ENCODE assay signal across 16 cellular contexts in genomic region chr3:13615019-13615528, GRCh38.
A peak's percentile ranks its signal among the peaks of the same experiment; 100 is the strongest.
DNase-seq lines count a peak whose midpoint lies in the region; ATAC-seq and TF ChIP-seq lines count a peak whose summit lies in the region.
"Had no signal": no experiment of that assay in that cellular context is flagged by ENCODE, and none has a peak within 500 bp of the region (broad histone marks: within the 10 kb centered on the region; RNA-seq: fewer than 3 reads in every experiment).

No MANE protein-coding gene starts in this region.

- H3K27me3 ChIP-seq in RWPE2 (ENCODE audit: insufficient read depth, poor library complexity, severe bottlenecking) = no peaks in the 10 kb centered on the region
- no peaks in the 10 kb centered on the region for H3K27me3 ChIP-seq in tibial artery
- H3K27me3 ChIP-seq: BLaER1 had no signal

- no peak overlapping the region for H3K27ac Mint-ChIP-seq in activated naive CD4-positive, alpha-beta T cell treated with anti-CD3 and anti-CD28 coated beads, Interleukin-2, amount 10 ng/mL, durations not matched to agents 7 days and 5 days
- no peak overlapping the region for H3K27ac Mint-ChIP-seq in activated naive CD4-positive, alpha-beta T cell treated with anti-CD3 and anti-CD28 coated beads for 36 hours
- H3K27ac Mint-ChIP-seq: CD14-positive monocyte had no signal

- intact Hi-C loops in activated naive CD4-positive, alpha-beta T cell treated with anti-CD3 and anti-CD28 coated beads for 36 hours (cut with micrococcal nuclease) = no loop called here
- intact Hi-C loops in posterior vena cava (cut with DNase I) (no loop called here), tibial artery (cut with DNase I; ENCODE audit: low total_unique reads) (no loop called here)

- peaks cover 12% of the 10 kb centered on the region for H3K27me3 Mint-ChIP-seq in activated naive CD4-positive, alpha-beta T cell treated with anti-CD3 and anti-CD28 coated beads, Interleukin-2, amount 10 ng/mL, durations not matched to agents 7 days and 5 days
- H3K27me3 Mint-ChIP-seq in activated naive CD4-positive, alpha-beta T cell treated with anti-CD3 and anti-CD28 coated beads for 36 hours (ENCODE audit: low read depth) = no peaks in the 10 kb centered on the region

- no peaks in the 10 kb centered on the region for H3K9me3 Mint-ChIP-seq in activated naive CD4-positive, alpha-beta T cell treated with anti-CD3 and anti-CD28 coated beads, Interleukin-2, amount 10 ng/mL, durations not matched to agents 7 days and 5 days
- no peaks in the 10 kb centered on the region for H3K9me3 Mint-ChIP-seq in activated naive CD4-positive, alpha-beta T cell treated with anti-CD3 and anti-CD28 coated beads for 36 hours

- H3K4me3 ChIP-seq in RWPE2 (ENCODE audit: severe bottlenecking) (no peak overlapping the region), coronary artery (no peak overlapping the region), tibial artery (no peak overlapping the region)
- H3K4me3 ChIP-seq: BLaER1, GM23248 had no signal

- H3K27ac ChIP-seq in RWPE2 (ENCODE audit: poor library complexity, severe bottlenecking) (no peak overlapping the region), coronary artery (no peak overlapping the region), tibial artery (no peak overlapping the region)
- H3K27ac ChIP-seq: BLaER1, GM23248 had no signal

- CTCF ChIA-PET in activated naive CD4-positive, alpha-beta T cell treated with anti-CD3 and anti-CD28 coated beads, Interleukin-2, amount 10 ng/mL, durations not matched to agents 7 days and 5 days (lab: Charles Lee) = no interaction called here
- CTCF ChIA-PET in activated naive CD4-positive, alpha-beta T cell treated with anti-CD3 and anti-CD28 coated beads for 36 hours (lab: Charles Lee) = no interaction called here

- no peak for ATAC-seq in RWPE2 (ENCODE audit: low read depth)
- ATAC-seq: HCT116 had no signal

- peak; percentile 10 for DNase-seq in activated naive CD4-positive, alpha-beta T cell treated with anti-CD3 and anti-CD28 coated beads, Interleukin-2, amount 10 ng/mL, durations not matched to agents 7 days and 5 days
- DNase-seq in activated naive CD4-positive, alpha-beta T cell treated with anti-CD3 and anti-CD28 coated beads for 36 hours = no peak
- DNase-seq in RWPE2 (ENCODE audit: low spot score) (peak; percentile 29), posterior vena cava (ENCODE audit: low spot score) (peak; percentile 53), coronary artery (ENCODE audit: low spot score) (no peak), nucleus accumbens (lab: John Stamatoyannopoulos, UW) (no peak), tibial artery (no peak)
- DNase-seq: 8988T; CD4-positive, alpha-beta memory T cell; DMS153; DMS79; GDM1; GM23248 had no signal

- H3K36me3 Mint-ChIP-seq in activated naive CD4-positive, alpha-beta T cell treated with anti-CD3 and anti-CD28 coated beads, Interleukin-2, amount 10 ng/mL, durations not matched to agents 7 days and 5 days = no peaks in the 10 kb centered on the region
- no peaks in the 10 kb centered on the region for H3K36me3 Mint-ChIP-seq in activated naive CD4-positive, alpha-beta T cell treated with anti-CD3 and anti-CD28 coated beads for 36 hours (ENCODE audit: low read depth)
- H3K36me3 Mint-ChIP-seq: CD14-positive monocyte; CD4-positive, alpha-beta memory T cell had no signal

- no peaks in the 10 kb centered on the region for H3K4me1 Mint-ChIP-seq in activated naive CD4-positive, alpha-beta T cell treated with anti-CD3 and anti-CD28 coated beads, Interleukin-2, amount 10 ng/mL, durations not matched to agents 7 days and 5 days
- H3K4me1 Mint-ChIP-seq in activated naive CD4-positive, alpha-beta T cell treated with anti-CD3 and anti-CD28 coated beads for 36 hours (ENCODE audit: low read depth) = no peaks in the 10 kb centered on the region
- H3K4me1 Mint-ChIP-seq: CD14-positive monocyte; CD4-positive, alpha-beta memory T cell had no signal

- H3K36me3 ChIP-seq in RWPE2 (ENCODE audit: low read depth) (no peaks in the 10 kb centered on the region), tibial artery (peaks cover 0 to 6% (median 3%) of the 10 kb centered on the region in 3 donors)
- H3K36me3 ChIP-seq: BLaER1 had no signal

- TF ChIP-seq CTCF in RWPE2 (IDR thresholded peaks at IDR 0.05; ENCODE audit: poor library complexity, severe bottlenecking) (no peak), coronary artery (IDR thresholded peaks at IDR 0.05) (no peak), tibial artery (IDR thresholded peaks at IDR 0.05) (no peak)

- no peaks in the 10 kb centered on the region for H3K9me3 ChIP-seq in RWPE2 (ENCODE audit: severe bottlenecking)
- no peaks in the 10 kb centered on the region for H3K9me3 ChIP-seq in tibial artery
- H3K9me3 ChIP-seq: BLaER1 had no signal

- H3K4me3 Mint-ChIP-seq in activated naive CD4-positive, alpha-beta T cell treated with anti-CD3 and anti-CD28 coated beads, Interleukin-2, amount 10 ng/mL, durations not matched to agents 7 days and 5 days = no peak overlapping the region
- H3K4me3 Mint-ChIP-seq in activated naive CD4-positive, alpha-beta T cell treated with anti-CD3 and anti-CD28 coated beads for 36 hours = no peak overlapping the region
- H3K4me3 Mint-ChIP-seq: CD14-positive monocyte; CD4-positive, alpha-beta memory T cell had no signal

- H3K4me1 ChIP-seq in RWPE2 (ENCODE audit: insufficient read depth, poor library complexity, severe bottlenecking) = no peaks in the 10 kb centered on the region
- H3K4me1 ChIP-seq in tibial artery = no peaks in the 10 kb centered on the region
- H3K4me1 ChIP-seq: BLaER1 had no signal

Comparison
In these comparisons a context has a peak if more than half of its experiments do, and no peak if none do; other contexts are left out.
1. DNase-seq: peak in activated naive CD4-positive, alpha-beta T cell treated with anti-CD3 and anti-CD28 coated beads, Interleukin-2, amount 10 ng/mL, durations not matched to agents 7 days and 5 days (single experiment), RWPE2 (single experiment) and posterior vena cava (single experiment); none in activated naive CD4-positive, alpha-beta T cell treated with anti-CD3 and anti-CD28 coated beads for 36 hours (single experiment), coronary artery (single experiment), nucleus accumbens (0 of 56) and tibial artery (0 of 2).